ENCODE assay signal across 29 cellular contexts in genomic region chr1:81511281-81511680, GRCh38.
"Had no signal": no experiment of that assay in that cellular context is flagged by ENCODE, and none has a peak within 500 bp of the region (broad histone marks: within the 10 kb centered on the region; RNA-seq: fewer than 3 reads in every experiment).

No MANE protein-coding gene starts in this region.

- H3K4me1 ChIP-seq: ascending aorta had no signal

- H3K27me3 Mint-ChIP-seq: activated CD4-positive, alpha-beta memory T cell treated with anti-CD3 and anti-CD28 coated beads, Interleukin-2, amount 10 ng/mL, durations not matched to agents 7 days and 5 days; activated CD4-positive, alpha-beta T cell treated with anti-CD3 and anti-CD28 coated beads, Interleukin-2, amount 10 ng/mL, durations not matched to agents 7 days and 5 days; activated naive CD4-positive, alpha-beta T cell treated with anti-CD3 and anti-CD28 coated beads, Interleukin-2, amount 10 ng/mL, durations not matched to agents 7 days and 5 days; activated naive CD8-positive, alpha-beta T cell treated with anti-CD3 and anti-CD28 coated beads, Interleukin-2, amount 10 ng/mL, durations not matched to agents 7 days and 5 days; activated T-cell treated with anti-CD3 and anti-CD28 coated beads, Interleukin-2, amount 50 U/mL, for 24 hours; effector memory CD8-positive, alpha-beta T cell had no signal

- H3K27ac ChIP-seq: ascending aorta, brain microvascular endothelial cell, foreskin keratinocyte, gastrocnemius medialis, heart left ventricle had no signal

- H3K4me3 ChIP-seq: ascending aorta, gastrocnemius medialis, heart left ventricle had no signal

- ATAC-seq: activated naive CD4-positive, alpha-beta T cell treated with anti-CD3 and anti-CD28 coated beads, Interleukin-2, amount 50 U/mL, for 72 hours; activated T-cell treated with anti-CD3 and anti-CD28 coated beads, Interleukin-2, amount 50 U/mL, for 72 hours; effector memory CD8-positive, alpha-beta T cell; foreskin keratinocyte; gastrocnemius medialis; heart left ventricle had no signal

- H3K4me3 Mint-ChIP-seq: activated CD4-positive, alpha-beta memory T cell treated with anti-CD3 and anti-CD28 coated beads, Interleukin-2, amount 10 ng/mL, durations not matched to agents 7 days and 5 days; activated CD4-positive, alpha-beta T cell treated with anti-CD3 and anti-CD28 coated beads, Interleukin-2, amount 10 ng/mL, durations not matched to agents 7 days and 5 days; activated naive CD4-positive, alpha-beta T cell treated with anti-CD3 and anti-CD28 coated beads, Interleukin-2, amount 10 ng/mL, durations not matched to agents 7 days and 5 days; activated naive CD8-positive, alpha-beta T cell treated with anti-CD3 and anti-CD28 coated beads, Interleukin-2, amount 10 ng/mL, durations not matched to agents 7 days and 5 days; activated T-cell treated with anti-CD3 and anti-CD28 coated beads, Interleukin-2, amount 50 U/mL, for 24 hours; activated T-cell treated with anti-CD3 and anti-CD28 coated beads, Interleukin-2, amount 50 U/mL, for 72 hours; effector memory CD8-positive, alpha-beta T cell had no signal

- H3K36me3 ChIP-seq: ascending aorta, brain microvascular endothelial cell, gastrocnemius medialis, heart left ventricle had no signal

- H3K4me1 Mint-ChIP-seq: activated CD4-positive, alpha-beta memory T cell treated with anti-CD3 and anti-CD28 coated beads, Interleukin-2, amount 10 ng/mL, durations not matched to agents 7 days and 5 days; activated CD4-positive, alpha-beta T cell treated with anti-CD3 and anti-CD28 coated beads, Interleukin-2, amount 10 ng/mL, durations not matched to agents 7 days and 5 days; activated naive CD4-positive, alpha-beta T cell treated with anti-CD3 and anti-CD28 coated beads, Interleukin-2, amount 10 ng/mL, durations not matched to agents 7 days and 5 days; activated naive CD8-positive, alpha-beta T cell treated with anti-CD3 and anti-CD28 coated beads, Interleukin-2, amount 10 ng/mL, durations not matched to agents 7 days and 5 days had no signal

- H3K27me3 ChIP-seq: ascending aorta, brain microvascular endothelial cell, foreskin keratinocyte, gastrocnemius medialis, heart left ventricle had no signal

- H3K9me3 ChIP-seq: ascending aorta, gastrocnemius medialis, heart left ventricle had no signal

- H3K9me3 Mint-ChIP-seq: activated CD4-positive, alpha-beta memory T cell treated with anti-CD3 and anti-CD28 coated beads, Interleukin-2, amount 10 ng/mL, durations not matched to agents 7 days and 5 days; activated CD4-positive, alpha-beta T cell treated with anti-CD3 and anti-CD28 coated beads, Interleukin-2, amount 10 ng/mL, durations not matched to agents 7 days and 5 days; activated naive CD4-positive, alpha-beta T cell treated with anti-CD3 and anti-CD28 coated beads, Interleukin-2, amount 10 ng/mL, durations not matched to agents 7 days and 5 days; activated naive CD8-positive, alpha-beta T cell treated with anti-CD3 and anti-CD28 coated beads, Interleukin-2, amount 10 ng/mL, durations not matched to agents 7 days and 5 days; activated T-cell treated with anti-CD3 and anti-CD28 coated beads, Interleukin-2, amount 50 U/mL, for 24 hours; activated T-cell treated with anti-CD3 and anti-CD28 coated beads, Interleukin-2, amount 50 U/mL, for 72 hours had no signal

- DNase-seq: activated CD4-positive, alpha-beta memory T cell treated with anti-CD3 and anti-CD28 coated beads, Interleukin-2, amount 10 ng/mL, durations not matched to agents 7 days and 5 days; activated CD4-positive, alpha-beta T cell treated with anti-CD3 and anti-CD28 coated beads for 4 hours; activated CD4-positive, alpha-beta T cell treated with anti-CD3 and anti-CD28 coated beads, Interleukin-2, amount 10 ng/mL, durations not matched to agents 7 days and 5 days; activated CD4-positive, alpha-beta T cell treated with anti-CD3 and anti-CD28 coated beads, Interleukin-2, amount 50 U/mL, for 4 hours; activated CD4-positive, CD25-positive, alpha-beta regulatory T cell; activated CD4-positive, CD25-positive, alpha-beta regulatory T cell treated with anti-CD3 and anti-CD28 coated beads, Interleukin-2, amount 50 U/mL, for 72 hours; activated CD8-positive, alpha-beta memory T cell treated with anti-CD3 and anti-CD28 coated beads, Interleukin-2, amount 50 U/mL, for 48 hours; activated gamma-delta T cell; activated naive CD4-positive, alpha-beta T cell; activated naive CD4-positive, alpha-beta T cell treated with anti-CD3 and anti-CD28 coated beads, Interleukin-2, amount 10 ng/mL, durations not matched to agents 7 days and 5 days; activated naive CD8-positive, alpha-beta T cell treated with anti-CD3 and anti-CD28 coated beads, Interleukin-2, amount 10 ng/mL, durations not matched to agents 7 days and 5 days; activated T-cell treated with anti-CD3 and anti-CD28 coated beads for 4 hours; activated T-cell treated with anti-CD3 and anti-CD28 coated beads, Interleukin-2, amount 50 U/mL, for 24 hours; activated T-cell treated with anti-CD3 and anti-CD28 coated beads, Interleukin-2, amount 50 U/mL, for 72 hours; brain microvascular endothelial cell; caudate nucleus; cortex of kidney; dermis blood vessel endothelial cell; effector CD4-positive, alpha-beta T cell; effector memory CD8-positive, alpha-beta T cell; erythroblast; gastrocnemius medialis; glutamatergic neuron; heart left ventricle; T-helper 2 cell had no signal

- FAIRE-seq: colon had no signal

- H3K27ac Mint-ChIP-seq: activated CD4-positive, alpha-beta memory T cell treated with anti-CD3 and anti-CD28 coated beads, Interleukin-2, amount 10 ng/mL, durations not matched to agents 7 days and 5 days; activated CD4-positive, alpha-beta T cell treated with anti-CD3 and anti-CD28 coated beads, Interleukin-2, amount 10 ng/mL, durations not matched to agents 7 days and 5 days; activated naive CD4-positive, alpha-beta T cell treated with anti-CD3 and anti-CD28 coated beads, Interleukin-2, amount 10 ng/mL, durations not matched to agents 7 days and 5 days; activated naive CD4-positive, alpha-beta T cell treated with anti-CD3 and anti-CD28 coated beads, Interleukin-2, amount 50 U/mL, for 72 hours; activated naive CD8-positive, alpha-beta T cell treated with anti-CD3 and anti-CD28 coated beads, Interleukin-2, amount 10 ng/mL, durations not matched to agents 7 days and 5 days; activated T-cell treated with anti-CD3 and anti-CD28 coated beads, Interleukin-2, amount 50 U/mL, for 24 hours; activated T-cell treated with anti-CD3 and anti-CD28 coated beads, Interleukin-2, amount 50 U/mL, for 72 hours; effector memory CD8-positive, alpha-beta T cell had no signal

- H3K36me3 Mint-ChIP-seq: activated naive CD4-positive, alpha-beta T cell treated with anti-CD3 and anti-CD28 coated beads, Interleukin-2, amount 10 ng/mL, durations not matched to agents 7 days and 5 days; activated naive CD4-positive, alpha-beta T cell treated with anti-CD3 and anti-CD28 coated beads, Interleukin-2, amount 50 U/mL, for 72 hours; activated naive CD8-positive, alpha-beta T cell treated with anti-CD3 and anti-CD28 coated beads, Interleukin-2, amount 10 ng/mL, durations not matched to agents 7 days and 5 days had no signal
